ENCODE assay signal across 22 cellular contexts in the genomic region with DNA sequence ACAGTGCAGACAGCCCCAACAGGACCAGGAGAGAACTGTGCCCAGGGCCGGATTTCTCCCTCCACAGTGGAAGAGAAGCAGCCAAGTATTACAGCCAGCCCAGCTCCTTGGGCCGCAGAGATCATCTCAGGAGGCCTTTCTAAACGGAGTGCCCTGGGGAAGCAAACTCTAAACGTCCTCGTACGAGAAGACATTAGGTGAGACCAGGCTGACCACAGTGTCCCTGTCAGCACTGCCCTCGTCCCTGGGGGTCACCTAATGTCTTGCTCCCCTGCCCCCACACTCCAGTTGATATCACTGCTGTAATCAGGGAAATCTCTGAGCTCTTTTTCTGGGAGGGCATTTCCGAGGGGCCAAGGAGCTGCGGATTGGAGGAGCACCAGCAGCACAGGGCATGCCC. TPM values are rescaled to one million over a fixed set of nuclear protein-coding genes. Genes with fewer than 3 reads are reported as not detected.
DNase-seq lines count a peak whose midpoint lies in the region; ATAC-seq, FAIRE-seq and TF ChIP-seq lines count a peak whose summit lies in the region.
"Had no signal": no experiment of that assay in that cellular context is flagged by ENCODE, and none has a peak within 500 bp of the region (broad histone marks: within the 10 kb centered on the region; RNA-seq: fewer than 3 reads in every experiment).

No MANE protein-coding gene starts in this region.

- H3K36me3 ChIP-seq in K562 (ENCODE audit: control insufficient read depth, insufficient read depth, low read length) (peaks cover 53% of the 10 kb centered on the region), parathyroid adenoma (ENCODE audit: control insufficient read depth, insufficient read depth, low read length) (no peaks in the 10 kb centered on the region)

- intact Hi-C loops in K562 (cut with micrococcal nuclease) = no loop called here

- H3K9ac ChIP-seq in K562 (ENCODE audit: insufficient read depth in 1 of 2, low read depth in 2 of 2, low read length in 2 of 2) (peak overlapping the region in 1 of 2 experiments; percentile 5; a peak in 2 of 4 replicates), parathyroid adenoma (no peak overlapping the region)

- in situ Hi-C loops in K562 (cut with MboI) = no loop called here

- H3K27ac ChIP-seq in K562 (ENCODE audit: extremely low read depth, low read depth, low read length) (no peak overlapping the region), parathyroid adenoma (peak overlapping the region; percentile 47)

- no peak overlapping the region for H3K4me2 ChIP-seq in K562 (ENCODE audit: insufficient read depth, low read length)
- no peak overlapping the region for H3K4me2 ChIP-seq in parathyroid adenoma (ENCODE audit: low read length)
- H3K4me2 ChIP-seq: GM23338 had no signal

- FAIRE-seq in K562 (lab: Jason Lieb, UNC) = no peak
- FAIRE-seq: GM12878, GM19239 had no signal

- ATAC-seq in K562 = no peak
- ATAC-seq: GM12878, GM23338, HCT116 had no signal

- H3K27ac Mint-ChIP-seq in endothelial cell (ENCODE audit: unreplicated experiment) = peak overlapping the region; percentile 18
- peak overlapping the region; percentile 43 for H3K27ac Mint-ChIP-seq in neural crest cell (ENCODE audit: unreplicated experiment)
- H3K27ac Mint-ChIP-seq: GM23338 had no signal

- peaks cover 6 to 50% of the 10 kb centered on the region in 2 experiments; a peak in 4 of 5 replicates for H3K4me1 ChIP-seq in K562 (replicated peaks in 1 of 2; ENCODE audit: control insufficient read depth in 2 of 2, insufficient read depth in 2 of 2, low read length in 2 of 2)
- H3K4me1 ChIP-seq in parathyroid adenoma = peaks cover 41% of the 10 kb centered on the region

- 69% methylated on average over 9 of the region's 9 CpGs for WGBS in K562 (ENCODE audit: insufficient coverage, low coverage, missing lambda C conversion rate)

- CTCF ChIA-PET in K562 (lab: Yijun Ruan, JAX; ENCODE audit: low intra/inter-chr PET ratio) = interaction anchor here (0.5 to 0.7 kb wide), 2 partner anchors 19 to 366 kb away, joined by 3 read pairs; no protein-coding TSS in a partner anchor

- H3K9me3 ChIP-seq in K562 (replicated peaks; ENCODE audit: control insufficient read depth, insufficient read depth, low read depth, low read length) (no peaks in the 10 kb centered on the region), parathyroid adenoma (ENCODE audit: control insufficient read depth, low read length) (no peaks in the 10 kb centered on the region)

- peaks cover 74% of the 10 kb centered on the region for H4K20me1 ChIP-seq in K562 (replicated peaks; ENCODE audit: control insufficient read depth, insufficient read depth, low read length)

- H3K9me1 ChIP-seq in K562 (ENCODE audit: control insufficient read depth, insufficient read depth, low read length) = peaks cover 3% of the 10 kb centered on the region

- H2AFZ ChIP-seq in K562 (ENCODE audit: low read depth, low read length) = no peak overlapping the region
- no peak overlapping the region for H2AFZ ChIP-seq in parathyroid adenoma
- H2AFZ ChIP-seq: GM23338 had no signal

- no peak for TF ChIP-seq POLR2A in K562 (conservative IDR thresholded peaks at IDR 0.05)

- TF ChIP-seq EP300 in K562 (IDR thresholded peaks at IDR 0.05; ENCODE audit: low read length) = no peak

- H3K36me3 Mint-ChIP-seq in endothelial cell (ENCODE audit: low read depth, unreplicated experiment) (peaks cover 31% of the 10 kb centered on the region), neural crest cell (ENCODE audit: low read depth) (peaks cover 2% of the 10 kb centered on the region)

- peak in 1 of 4 experiments; percentile 49 for DNase-seq in K562 (ENCODE audit: extremely low read depth in 1 of 4, low spot score in 3 of 4)
- no peak for DNase-seq in endothelial cell (ENCODE audit: low spot score)
- DNase-seq in neural crest cell (ENCODE audit: low read depth, low spot score) = no peak
- no peak for DNase-seq in NCI-H2171 treated with DMSO at 0.1 percent for 48 hours (lab: John Stamatoyannopoulos, UW)
- no peak for DNase-seq in DMS153 (lab: John Stamatoyannopoulos, UW)
- DNase-seq: C1 segment of cervical spinal cord; Calu3; CD4-positive, alpha-beta memory T cell; COR-L47; DMS79; EL; GDM1; H9 had no signal

- no peaks in the 10 kb centered on the region for H3K9me3 Mint-ChIP-seq in endothelial cell (ENCODE audit: unreplicated experiment)
- no peaks in the 10 kb centered on the region for H3K9me3 Mint-ChIP-seq in neural crest cell
- H3K9me3 Mint-ChIP-seq: CD4-positive, alpha-beta memory T cell; GM23338; H9 had no signal

- peaks cover 9% of the 10 kb centered on the region for H3K4me1 Mint-ChIP-seq in endothelial cell (ENCODE audit: unreplicated experiment)
- peaks cover 31% of the 10 kb centered on the region for H3K4me1 Mint-ChIP-seq in neural crest cell
- H3K4me1 Mint-ChIP-seq: CD4-positive, alpha-beta memory T cell had no signal

- H3K4me3 Mint-ChIP-seq in endothelial cell (ENCODE audit: unreplicated experiment) (no peak overlapping the region), neural crest cell (no peak overlapping the region)
- H3K4me3 Mint-ChIP-seq: CD4-positive, alpha-beta memory T cell; GM23338; H9 had no signal

- H3K4me3 ChIP-seq in K562 = no peak overlapping the region
- H3K4me3 ChIP-seq in parathyroid adenoma (ENCODE audit: low read depth, low read length) = no peak overlapping the region
- H3K4me3 ChIP-seq: GM12878, GM23338 had no signal

- TF ChIP-seq RAD21 in K562 (CRISPR knock-in tag; conservative IDR thresholded peaks at IDR 0.05 in 1 of 2, IDR thresholded peaks at IDR 0.05 in 1 of 2) = no peak

- H3K27me3 Mint-ChIP-seq in endothelial cell (ENCODE audit: unreplicated experiment) (peaks cover 17% of the 10 kb centered on the region), neural crest cell (ENCODE audit: low read depth) (no peaks in the 10 kb centered on the region)
- H3K27me3 Mint-ChIP-seq: CD4-positive, alpha-beta memory T cell had no signal

- no peaks in the 10 kb centered on the region for H3K79me2 ChIP-seq in K562 (ENCODE audit: control insufficient read depth, insufficient read depth, low read length)
- H3K79me2 ChIP-seq in parathyroid adenoma = no peaks in the 10 kb centered on the region

- H3K27me3 ChIP-seq in K562 (ENCODE audit: control insufficient read depth in 2 of 2, insufficient read depth in 2 of 2, low read length in 2 of 2) = no peaks in the 10 kb centered on the region; a peak in 1 of 5 replicates
- no peaks in the 10 kb centered on the region for H3K27me3 ChIP-seq in parathyroid adenoma (ENCODE audit: control insufficient read depth, insufficient read depth, low read length)

- POLR2A ChIA-PET in K562 (lab: Yijun Ruan, JAX) = interaction anchor here (0.6 to 14.2 kb wide), 15 partner anchors 8 to 543 kb away, joined by 3 to 334 read pairs (median 4); no protein-coding TSS in a partner anchor

- no peak for TF ChIP-seq CTCF in K562 (IDR thresholded peaks at IDR 0.05 in 2 of 3, conservative IDR thresholded peaks at IDR 0.05 in 1 of 3; ENCODE audit: insufficient read depth in 2 of 3, low read depth in 1 of 3, low read length in 3 of 3)
- TF ChIP-seq CTCF in endothelial cell (IDR thresholded peaks at IDR 0.05; ENCODE audit: unreplicated experiment) = no peak
- no peak for TF ChIP-seq CTCF in neural crest cell (conservative IDR thresholded peaks at IDR 0.05)
- no peak for TF ChIP-seq CTCF in parathyroid adenoma (IDR thresholded peaks at IDR 0.05)

- no TSS peak for BruUV-seq in K562 (replicated peaks; lab: Mats Ljungman, UMichigan)

RNA-seq across cellular contexts. Expression of gene QRFP, which starts 6.5 kb away (rescaled TPM):
- not detected in 2 replicates for total RNA-seq in K562 (2011; cell fraction: chromatin; rRNA removed; ENCODE audit: low replicate concordance)
- total RNA-seq in K562 (2011; cell fraction: nucleolus; rRNA removed) = not detected in 2 replicates
- total RNA-seq in K562 (2011; cell fraction: nucleoplasm; rRNA removed) = not detected in 2 replicates
- total RNA-seq in K562 (2014; rRNA removed) = not detected in 2 replicates
- total RNA-seq in K562 (2014; rRNA removed; fragmentation: Illumina TruSeq; extraction: Trizol) = not detected in 2 replicates
- total RNA-seq in K562 (2015; rRNA removed; fragmentation: Illumina TruSeq; extraction: Trizol) = not detected in 2 replicates
- total RNA-seq in K562 (2021) = not detected in 2 replicates
- polyA plus RNA-seq in K562 (2011; rRNA removed) = not detected in 2 replicates
- not detected in 2 replicates for polyA plus RNA-seq in K562 (2011; cell fraction: cytosol; rRNA removed)
- polyA plus RNA-seq in K562 (2011; cell fraction: nucleus; rRNA removed) = not detected in 2 replicates
- polyA plus RNA-seq in K562 (2012) = 0.51 and 0.70 TPM in 2 replicates
- polyA plus RNA-seq in K562 (2014; fragmentation: Illumina TruSeq; extraction: Trizol) = not detected in 2 replicates
- not detected for polyA plus RNA-seq in K562 (2014; fragmentation: Nextera tagmentation; extraction: Ambion mirVana)
- not detected in 2 replicates for polyA plus RNA-seq in K562 (2014; rRNA removed)
- not detected in 2 replicates for polyA minus RNA-seq in K562 (2011; rRNA and poly(A)+ RNA removed)
- polyA minus RNA-seq in K562 (2011; cell fraction: cytosol; rRNA and poly(A)+ RNA removed) = not detected in 2 replicates
- polyA minus RNA-seq in K562 (2011; cell fraction: nucleus; rRNA and poly(A)+ RNA removed) = not detected in 2 replicates
- total RNA-seq in endothelial cell (ENCODE audit: unreplicated experiment) = not detected
- total RNA-seq in neural crest cell = not detected in 2 replicates
- total RNA-seq: A172; A673; Calu3; CD4-positive, alpha-beta memory T cell; GM12878; GM23338; H4; H9 had no signal
- polyA plus RNA-seq: BJ; CD4-positive, alpha-beta memory T cell; GM12878; GM23338 had no signal

RNA-seq across cellular contexts. Expression of gene FIBCD1, which starts 48.9 kb away (rescaled TPM):
- total RNA-seq in K562 (2011; cell fraction: chromatin; rRNA removed; ENCODE audit: low replicate concordance) = 0.21 TPM in 1 of 2 replicates, not detected in the other
- total RNA-seq in K562 (2011; cell fraction: nucleolus; rRNA removed) = not detected in 2 replicates
- total RNA-seq in K562 (2011; cell fraction: nucleoplasm; rRNA removed) = not detected in 2 replicates
- total RNA-seq in K562 (2014; rRNA removed) (1.00 and 2.1 TPM in 2 replicates), K562 (2014; rRNA removed; fragmentation: Illumina TruSeq; extraction: Trizol) (0.95 TPM in 1 of 2 replicates, not detected in the other), K562 (2015; rRNA removed; fragmentation: Illumina TruSeq; extraction: Trizol) (not detected in 2 replicates), K562 (2021) (0.71 and 1.5 TPM in 2 replicates), endothelial cell (ENCODE audit: unreplicated experiment) (0.33 TPM), neural crest cell (0.23 and 0.45 TPM in 2 replicates)
- polyA plus RNA-seq in K562 (2011; rRNA removed) (0.79 and 1.2 TPM in 2 replicates), K562 (2014; fragmentation: Illumina TruSeq; extraction: Trizol) (not detected in 2 replicates), K562 (2014; fragmentation: Nextera tagmentation; extraction: Ambion mirVana) (not detected), K562 (2014; rRNA removed) (0.53 and 2.7 TPM in 2 replicates)
- 2.1 and 3.8 TPM in 2 replicates for polyA plus RNA-seq in K562 (2011; cell fraction: cytosol; rRNA removed)
- 1.2 TPM in 2 replicates for polyA plus RNA-seq in K562 (2011; cell fraction: nucleus; rRNA removed)
- polyA plus RNA-seq in K562 (2012) = 0.91 and 1.3 TPM in 2 replicates
- polyA minus RNA-seq in K562 (2011; rRNA and poly(A)+ RNA removed) = not detected in 2 replicates
- polyA minus RNA-seq in K562 (2011; cell fraction: cytosol; rRNA and poly(A)+ RNA removed) = not detected in 2 replicates
- polyA minus RNA-seq in K562 (2011; cell fraction: nucleus; rRNA and poly(A)+ RNA removed) = 0.67 TPM in 1 of 2 replicates, not detected in the other
- total RNA-seq: CD4-positive, alpha-beta memory T cell had no signal
- polyA plus RNA-seq: CD4-positive, alpha-beta memory T cell had no signal

RNA-seq across cellular contexts. Expression of gene ABL1, which starts 55.1 kb away (rescaled TPM):
- 105 and 142 TPM in 2 replicates for total RNA-seq in K562 (2011; cell fraction: chromatin; rRNA removed; ENCODE audit: low replicate concordance)
- total RNA-seq in K562 (2011; cell fraction: nucleolus; rRNA removed) = 81.7 and 83.9 TPM in 2 replicates
- 75.2 and 77.0 TPM in 2 replicates for total RNA-seq in K562 (2011; cell fraction: nucleoplasm; rRNA removed)
- total RNA-seq in K562 (2014; rRNA removed) (45.1 and 61.3 TPM in 2 replicates), K562 (2014; rRNA removed; fragmentation: Illumina TruSeq; extraction: Trizol) (28.6 and 30.2 TPM in 2 replicates), K562 (2015; rRNA removed; fragmentation: Illumina TruSeq; extraction: Trizol) (37.8 and 41.0 TPM in 2 replicates), K562 (2021) (124 and 130 TPM in 2 replicates), endothelial cell (ENCODE audit: unreplicated experiment) (121 TPM), neural crest cell (88.9 and 91.0 TPM in 2 replicates)
- polyA plus RNA-seq in K562 (2011; rRNA removed) (26.0 and 35.7 TPM in 2 replicates), K562 (2014; fragmentation: Illumina TruSeq; extraction: Trizol) (64.0 and 77.9 TPM in 2 replicates), K562 (2014; fragmentation: Nextera tagmentation; extraction: Ambion mirVana) (1 to 10 TPM; 1.5 to 1.6 TPM), K562 (2014; rRNA removed) (59.7 and 60.0 TPM in 2 replicates)
- polyA plus RNA-seq in K562 (2011; cell fraction: cytosol; rRNA removed) = 44.5 and 48.8 TPM in 2 replicates
- polyA plus RNA-seq in K562 (2011; cell fraction: nucleus; rRNA removed) = 51.1 and 57.1 TPM in 2 replicates
- 65.2 and 79.7 TPM in 2 replicates for polyA plus RNA-seq in K562 (2012)
- polyA minus RNA-seq in K562 (2011; rRNA and poly(A)+ RNA removed) = 64.2 and 66.3 TPM in 2 replicates
- 93.5 and 149 TPM in 2 replicates for polyA minus RNA-seq in K562 (2011; cell fraction: cytosol; rRNA and poly(A)+ RNA removed)
- 21.7 and 40.1 TPM in 2 replicates for polyA minus RNA-seq in K562 (2011; cell fraction: nucleus; rRNA and poly(A)+ RNA removed)
